Comparison of ENCODE assay signal across 30 cellular contexts in genomic region chr12:77496714-77497113, GRCh38.
"Had no signal": no experiment of that assay in that cellular context is flagged by ENCODE, and none has a peak within 500 bp of the region (broad histone marks: within the 10 kb centered on the region; RNA-seq: fewer than 3 reads in every experiment).

No MANE protein-coding gene starts in this region.

- H3K36me3 ChIP-seq: neutrophil, pancreas, spleen, suprapubic skin, tibial artery, transverse colon, upper lobe of right lung, vagina had no signal

- ATAC-seq: naive thymus-derived CD8-positive, alpha-beta T cell; natural killer cell treated with Interleukin-12 subunit alpha and Interleukin-12 subunit beta and Interleukin-15 and Interleukin-18, amount 100 ng/mL, for 72 hours; pancreas; psoas muscle; right cardiac atrium; sciatic nerve; stimulated activated memory B cell treated with anti-CD40 and anti-IgM and Interleukin-4, amounts not matched to agents 10 μg/mL and 1 μg/mL and 100 μg/mL, for 72 hours; stimulated activated naive CD8-positive, alpha-beta T cell treated with anti-CD3 and anti-CD28 coated beads, Interleukin-15, amount 100 ng/mL, for 72 hours; stimulated activated naive CD8-positive, alpha-beta T cell treated with anti-CD3 and anti-CD28 coated beads, Interleukin-15, Interleukin-2, amounts not matched to agents 100 U/mL and 50 U/mL, for 24 hours; upper lobe of right lung had no signal

- H3K4me3 ChIP-seq: pancreas, psoas muscle, skin epidermis, smooth muscle cell, spleen, suprapubic skin, testis, tibial artery, transverse colon, upper lobe of right lung, vagina had no signal

- H3K4me2 ChIP-seq: smooth muscle cell had no signal

- H3K27me3 ChIP-seq: neutrophil, pancreas, spleen, suprapubic skin, testis, tibial artery, transverse colon, upper lobe of right lung, vagina had no signal

- H3K27ac ChIP-seq: neutrophil, pancreas, psoas muscle, skin epidermis, spleen, suprapubic skin, testis, tibial artery, transverse colon, upper lobe of right lung, vagina had no signal

- FAIRE-seq: pancreas, urothelium cell line had no signal

- DNase-seq: naive thymus-derived CD8-positive, alpha-beta T cell; nephron progenitor cell; nucleus accumbens; pancreas; posterior cingulate gyrus; psoas muscle; right cardiac atrium; spleen; stimulated activated CD4-positive, alpha-beta T cell treated with anti-CD3 and anti-CD28 coated beads, Interleukin-12 subunit alpha, Interleukin-12 subunit beta, amount 100 ng/mL, for 4 hours; stimulated activated CD4-positive, alpha-beta T cell treated with anti-CD3 and anti-CD28 coated beads, Interleukin-1b, Interleukin-23, amount 100 ng/mL, for 48 hours; stimulated activated CD4-positive, alpha-beta T cell treated with anti-CD3 and anti-CD28 coated beads, Interleukin-4, amount 100 ng/mL, for 1 hour; stimulated activated CD4-positive, alpha-beta T cell treated with anti-CD3 and anti-CD28 coated beads, Interleukin-4, amount 100 ng/mL, for 4 hours; stimulated activated CD8-positive, alpha-beta memory T cell treated with anti-CD3 and anti-CD28 coated beads, Interleukin-4, amount 100 ng/mL, for 48 hours; stimulated activated naive CD4-positive, alpha-beta T cell; stimulated activated naive CD8-positive, alpha-beta T cell treated with anti-CD3 and anti-CD28 coated beads, Interleukin-15, amount 100 ng/mL, for 72 hours; stimulated activated naive CD8-positive, alpha-beta T cell treated with anti-CD3 and anti-CD28 coated beads, Interleukin-15, Interleukin-2, amounts not matched to agents 100 U/mL and 50 U/mL, for 24 hours; substantia nigra; testis; tibial artery; transverse colon; upper lobe of right lung had no signal

- H3K4me1 ChIP-seq: pancreas, psoas muscle, spleen, suprapubic skin, testis, tibial artery, transverse colon, upper lobe of right lung, vagina had no signal

- H3K9me3 ChIP-seq: neutrophil, pancreas, psoas muscle, spleen, suprapubic skin, testis, tibial artery, transverse colon, upper lobe of right lung, vagina had no signal
